In genomic region chr18:11322716-11323115, GRCh38 we compare ENCODE assay signal across 1 cellular context.
TF ChIP-seq lines count a peak whose summit lies in the region.

No MANE protein-coding gene starts in this region.

TF ChIP-seq in HCT116, 20 proteins besides CTCF, POLR2A, EP300 and RAD21 (continued from another document):
- TF ChIP-seq ATF3 (IDR thresholded peaks at IDR 0.05): no peak
- TF ChIP-seq ZNF274 (IDR thresholded peaks at IDR 0.05; ENCODE audit: low read depth, low read length): no peak
- TF ChIP-seq EZH2 (IDR thresholded peaks at IDR 0.05): no peak
- no peak for TF ChIP-seq JUND (IDR thresholded peaks at IDR 0.05)
- TF ChIP-seq EZH2phosphoT487 (IDR thresholded peaks at IDR 0.05; ENCODE audit: borderline replicate concordance): no peak
